1 cellular context compared by ENCODE assay signal in the genomic region with DNA sequence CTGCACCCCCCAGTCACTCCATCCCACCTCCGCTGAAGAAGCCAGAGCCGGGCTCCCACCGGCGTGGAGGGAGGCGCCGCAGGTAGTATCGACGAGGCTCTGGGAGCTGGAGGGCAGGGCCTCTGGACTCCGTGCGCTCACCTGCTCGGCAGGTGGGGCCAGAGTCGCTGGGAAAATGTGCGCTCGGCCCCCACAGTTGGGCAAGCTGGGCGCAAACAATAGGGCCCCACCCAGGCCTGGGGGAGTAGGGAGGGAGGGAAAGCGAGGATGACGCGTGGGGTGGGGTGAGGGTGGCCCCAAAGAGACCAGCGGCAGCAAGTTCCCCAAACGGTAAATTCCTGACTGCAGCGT.
A peak's percentile ranks its signal among the peaks of the same experiment; 100 is the strongest.
TF ChIP-seq lines count a peak whose summit lies in the region.

No MANE protein-coding gene starts in this region.

TF ChIP-seq in K562, 482 proteins besides CTCF, POLR2A, EP300 and RAD21 (continued from another document):
- 0 out of 2 replicates have a peak, but pooled peaks have one; percentile 25 for TF ChIP-seq GTF2E2 (tag; IDR thresholded peaks at IDR 0.05)
- TF ChIP-seq, protein P1, sequence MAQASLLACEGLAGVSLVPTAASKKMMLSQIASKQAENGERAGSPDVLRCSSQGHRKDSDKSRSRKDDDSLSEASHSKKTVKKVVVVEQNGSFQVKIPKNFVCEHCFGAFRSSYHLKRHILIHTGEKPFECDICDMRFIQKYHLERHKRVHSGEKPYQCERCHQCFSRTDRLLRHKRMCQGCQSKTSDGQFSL (CRISPR knock-in tag; IDR thresholded peaks at IDR 0.05), result peak; percentile 73; the same call in 1 of the 2 replicates
- TF ChIP-seq, protein P1 (tag; IDR thresholded peaks at IDR 0.05), result 0 out of 4 replicates have a peak, but pooled peaks of 1 of the 2 experiments have one; percentile 18
- TF ChIP-seq, protein P2, sequence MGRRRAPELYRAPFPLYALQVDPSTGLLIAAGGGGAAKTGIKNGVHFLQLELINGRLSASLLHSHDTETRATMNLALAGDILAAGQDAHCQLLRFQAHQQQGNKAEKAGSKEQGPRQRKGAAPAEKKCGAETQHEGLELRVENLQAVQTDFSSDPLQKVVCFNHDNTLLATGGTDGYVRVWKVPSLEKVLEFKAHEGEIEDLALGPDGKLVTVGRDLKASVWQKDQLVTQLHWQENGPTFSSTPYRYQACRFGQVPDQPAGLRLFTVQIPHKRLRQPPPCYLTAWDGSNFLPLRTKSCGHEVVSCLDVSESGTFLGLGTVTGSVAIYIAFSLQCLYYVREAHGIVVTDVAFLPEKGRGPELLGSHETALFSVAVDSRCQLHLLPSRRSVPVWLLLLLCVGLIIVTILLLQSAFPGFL (CRISPR knock-in tag; IDR thresholded peaks at IDR 0.05), result no peak
- no peak for TF ChIP-seq PTBP1 (IDR thresholded peaks at IDR 0.05; ENCODE audit: low read depth, low read length)
- TF ChIP-seq ZNF431 (CRISPR knock-in tag; IDR thresholded peaks at IDR 0.05), result no peak
- TF ChIP-seq L3MBTL2 (IDR thresholded peaks at IDR 0.05), result no peak
- no peak for TF ChIP-seq BRF1 (IDR thresholded peaks at IDR 0.05; ENCODE audit: borderline replicate concordance, extremely low read depth, insufficient read length)
- TF ChIP-seq, protein P3, sequence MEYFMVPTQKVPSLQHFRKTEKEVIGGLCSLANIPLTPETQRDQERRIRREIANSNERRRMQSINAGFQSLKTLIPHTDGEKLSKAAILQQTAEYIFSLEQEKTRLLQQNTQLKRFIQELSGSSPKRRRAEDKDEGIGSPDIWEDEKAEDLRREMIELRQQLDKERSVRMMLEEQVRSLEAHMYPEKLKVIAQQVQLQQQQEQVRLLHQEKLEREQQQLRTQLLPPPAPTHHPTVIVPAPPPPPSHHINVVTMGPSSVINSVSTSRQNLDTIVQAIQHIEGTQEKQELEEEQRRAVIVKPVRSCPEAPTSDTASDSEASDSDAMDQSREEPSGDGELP (CRISPR knock-in tag; IDR thresholded peaks at IDR 0.05; ENCODE audit: borderline replicate concordance), result peak; percentile 62; the same call in 1 of the 2 replicates
- TF ChIP-seq RCOR1 (IDR thresholded peaks at IDR 0.05; ENCODE audit: borderline replicate concordance in 1 of 2, low read depth in 2 of 2, low read length in 2 of 2), result no peak
- peak; percentile 62 for TF ChIP-seq CREM (IDR thresholded peaks at IDR 0.05; ENCODE audit: low read depth)
- TF ChIP-seq YY1 (IDR thresholded peaks at IDR 0.05; ENCODE audit: borderline replicate concordance in 1 of 3, control insufficient read depth in 1 of 3, extremely low read depth in 1 of 3, insufficient read depth in 3 of 3, insufficient read length in 1 of 3, insufficient replicate concordance in 2 of 3, low read depth in 1 of 3, low read length in 2 of 3), result no peak
